In the genomic region with DNA sequence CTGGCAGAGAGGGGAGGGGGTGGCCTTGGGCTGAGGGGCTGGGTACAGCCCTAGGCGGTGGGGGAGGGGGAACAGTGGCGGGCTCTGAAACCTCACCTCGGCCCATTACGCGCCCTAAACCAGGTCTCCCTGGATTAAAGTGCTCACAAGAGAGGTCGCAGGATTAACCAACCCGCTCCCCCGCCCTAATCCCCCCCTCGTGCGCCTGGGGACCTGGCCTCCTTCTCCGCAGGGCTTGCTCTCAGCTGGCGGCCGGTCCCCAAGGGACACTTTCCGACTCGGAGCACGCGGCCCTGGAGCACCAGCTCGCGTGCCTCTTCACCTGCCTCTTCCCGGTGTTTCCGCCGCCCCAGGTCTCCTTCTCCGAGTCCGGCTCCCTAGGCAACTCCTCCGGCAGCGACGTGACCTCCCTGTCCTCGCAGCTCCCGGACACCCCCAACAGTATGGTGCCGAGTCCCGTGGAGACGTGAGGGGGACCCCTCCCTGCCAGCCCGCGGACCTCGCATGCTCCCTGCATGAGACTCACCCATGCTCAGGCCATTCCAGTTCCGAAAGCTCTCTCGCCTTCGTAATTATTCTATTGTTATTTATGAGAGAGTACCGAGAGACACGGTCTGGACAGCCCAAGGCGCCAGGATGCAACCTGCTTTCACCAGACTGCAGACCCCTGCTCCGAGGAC, we compare ENCODE assay signal across 9 cellular contexts. TPM values are rescaled to one million over a fixed set of nuclear protein-coding genes. Genes with fewer than 3 reads are reported as not detected.
DNase-seq lines count a peak whose midpoint lies in the region; ATAC-seq and TF ChIP-seq lines count a peak whose summit lies in the region.
"Had no signal": no experiment of that assay in that cellular context is flagged by ENCODE, and none has a peak within 500 bp of the region (broad histone marks: within the 10 kb centered on the region; RNA-seq: fewer than 3 reads in every experiment).

No MANE protein-coding gene starts in this region.

- H3K36me3 ChIP-seq in iPS-18a (ENCODE audit: control insufficient read depth, low read depth, low read length) = no peaks in the 10 kb centered on the region

- no peak overlapping the region for H3K27ac ChIP-seq in iPS-18a (ENCODE audit: low read length)

- POLR2A ChIA-PET in WTC11 (lab: Charles Lee) = interaction anchor here (0.6 to 1.0 kb wide), 2 partner anchors 151 to 565 kb away, joined by 3 read pairs; no protein-coding TSS in a partner anchor

- H3K27me3 Mint-ChIP-seq in WTC11 (ENCODE audit: low read depth) = peaks cover 97% of the 10 kb centered on the region

- H3K27ac Mint-ChIP-seq in WTC11 = no peak overlapping the region

- no peak overlapping the region for H3K9ac ChIP-seq in iPS-18a (ENCODE audit: low read length)

- H3K4me1 ChIP-seq in iPS-18a (ENCODE audit: control insufficient read depth, low read depth, low read length) = peaks cover 28% of the 10 kb centered on the region

- DNase-seq in NCI-H2107 (lab: John Stamatoyannopoulos, UW) (peak; percentile 48), NCI-H2107 treated with DMSO at 0.1 percent for 48 hours (lab: John Stamatoyannopoulos, UW; ENCODE audit: unreplicated experiment) (no peak), WTC11 (ENCODE audit: low spot score) (peak; percentile 64), DMS 273 (lab: John Stamatoyannopoulos, UW; ENCODE audit: unreplicated experiment) (no peak)
- peak; percentile 34 for DNase-seq in stimulated activated CD8-positive, alpha-beta memory T cell treated with anti-CD3 and anti-CD28 coated beads, Interleukin-4, amount 100 ng/mL, for 48 hours
- DNase-seq in NK-92 treated with Interleukin-12 subunit alpha and Interleukin-12 subunit beta, amount 100 ng/mL, for 24 hours (lab: John Stamatoyannopoulos, UW) = no peak
- DNase-seq: central memory CD4-positive, alpha-beta T cell had no signal

- H3K36me3 Mint-ChIP-seq in WTC11 = no peaks in the 10 kb centered on the region

- H3K4me1 Mint-ChIP-seq in WTC11 = peaks cover 51% of the 10 kb centered on the region

- no peaks in the 10 kb centered on the region for H3K9me3 Mint-ChIP-seq in WTC11

- CTCF ChIA-PET in WTC11 (lab: Charles Lee) = interaction anchor here (0.8 to 1.0 kb wide), 2 partner anchors 150 to 156 kb away, joined by 3 read pairs; no protein-coding TSS in a partner anchor

- peak; percentile 9 for ATAC-seq in WTC11
- ATAC-seq in HG03280 (IDR thresholded peaks at IDR 0.05; ENCODE audit: unreplicated experiment) = no peak

- TF ChIP-seq CTCF in WTC11 (IDR thresholded peaks at IDR 0.05) = no peak

- peaks cover 4% of the 10 kb centered on the region for H3K9me3 ChIP-seq in iPS-18a (ENCODE audit: control insufficient read depth, low read depth, low read length)

- H3K4me3 Mint-ChIP-seq in WTC11 = peak overlapping the region; percentile 82

- peaks cover 100% of the 10 kb centered on the region for H3K27me3 ChIP-seq in iPS-18a (ENCODE audit: control insufficient read depth, insufficient read depth, low read length)

- peak overlapping the region; percentile 32 for H3K4me3 ChIP-seq in iPS-18a (ENCODE audit: low read length)

TF ChIP-seq in WTC11, 78 proteins besides CTCF, POLR2A, EP300 and RAD21:
- TF ChIP-seq TEAD4 (CRISPR knock-in tag; IDR thresholded peaks at IDR 0.05) = peak; percentile 33; the same call in 1 of the 2 replicates
- TF ChIP-seq RORB (CRISPR knock-in tag; IDR thresholded peaks at IDR 0.05) = no peak
- TF ChIP-seq CREM (CRISPR knock-in tag; IDR thresholded peaks at IDR 0.05) = no peak

RNA-seq across cellular contexts. Expression of a gene that starts 4.9 kb away (rescaled TPM):
- 0.18 to 0.37 TPM (median 0.24 TPM) in 3 replicates for total RNA-seq in WTC11 (2021)

RNA-seq across cellular contexts. Expression of a gene that starts 30.2 kb away (rescaled TPM):
- total RNA-seq in WTC11 (2021) = 84.4 to 97.7 TPM (median 85.4 TPM) in 3 replicates

Comparison
In these comparisons a context has a peak if more than half of its experiments do, and no peak if none do; other contexts are left out.
1. DNase-seq: peak in NCI-H2107 (single experiment), WTC11 (single experiment) and stimulated activated CD8-positive, alpha-beta memory T cell treated with anti-CD3 and anti-CD28 coated beads, Interleukin-4, amount 100 ng/mL, for 48 hours (single experiment); none in NCI-H2107 treated with DMSO at 0.1 percent for 48 hours (single experiment), NK-92 treated with Interleukin-12 subunit alpha and Interleukin-12 subunit beta, amount 100 ng/mL, for 24 hours (single experiment) and DMS 273 (single experiment).